9 cellular contexts compared by ENCODE assay signal in the genomic region with DNA sequence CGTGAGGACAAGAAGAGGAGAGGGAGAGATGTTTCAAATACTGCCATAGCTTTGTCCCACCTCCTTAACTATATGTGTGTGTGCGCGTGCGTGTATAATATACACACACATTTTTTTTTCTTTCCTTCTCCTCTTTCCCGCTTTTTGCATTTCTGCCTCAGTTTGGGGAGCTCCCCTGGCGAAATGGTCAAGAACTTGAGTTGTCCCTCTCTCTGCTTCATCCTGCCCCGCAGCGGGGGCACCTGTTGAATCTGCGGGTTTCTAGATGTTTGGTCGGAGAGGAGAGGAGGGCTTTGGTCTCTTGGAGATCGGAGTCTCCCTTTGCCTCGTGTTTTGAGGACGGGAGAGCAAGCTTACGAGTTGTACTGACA.
DNase-seq lines count a peak whose midpoint lies in the region; ATAC-seq and TF ChIP-seq lines count a peak whose summit lies in the region.
"Had no signal": no experiment of that assay in that cellular context is flagged by ENCODE, and none has a peak within 500 bp of the region (broad histone marks: within the 10 kb centered on the region; RNA-seq: fewer than 3 reads in every experiment).

No MANE protein-coding gene starts in this region.

- peaks cover 22% of the 10 kb centered on the region for H3K36me3 ChIP-seq in muscle layer of colon (ENCODE audit: insufficient read depth, low read length)

- no peak for TF ChIP-seq CTCF in epithelial cell of esophagus (IDR thresholded peaks at IDR 0.05; ENCODE audit: insufficient read depth, low read depth, low read length, missing control alignments)

- ATAC-seq in GM21576 (IDR thresholded peaks at IDR 0.05; ENCODE audit: unreplicated experiment) (peak; percentile 40), HG03571 (IDR thresholded peaks at IDR 0.05; ENCODE audit: unreplicated experiment) (no peak)

- peak overlapping the region; percentile 72 for H3K27ac ChIP-seq in muscle layer of colon (ENCODE audit: low read depth, low read length)
- H3K27ac ChIP-seq: epithelial cell of prostate had no signal

- H3K9ac ChIP-seq in muscle layer of colon (ENCODE audit: low read length), result peak overlapping the region; percentile 90

- TF ChIP-seq EP300 in Ishikawa (IDR thresholded peaks at IDR 0.05; ENCODE audit: borderline replicate concordance), result no peak

- TF ChIP-seq RAD21 in Ishikawa (IDR thresholded peaks at IDR 0.05; ENCODE audit: low read depth), result no peak

- H3K27me3 ChIP-seq in muscle layer of colon (ENCODE audit: control insufficient read depth in 1 of 2, insufficient read depth in 2 of 2, low read length in 2 of 2), result no peaks in the 10 kb centered on the region

- H3K4me1 ChIP-seq in muscle layer of colon (ENCODE audit: insufficient read depth, low read length), result peaks cover 5% of the 10 kb centered on the region

- no peaks in the 10 kb centered on the region for H3K9me3 ChIP-seq in muscle layer of colon (ENCODE audit: low read length)

- DNase-seq in NCI-H1417 (lab: John Stamatoyannopoulos, UW), result peak; percentile 8 to 89 (median 86)
- no peak for DNase-seq in NCI-H1417 treated with DMSO at 0.1 percent for 48 hours (lab: John Stamatoyannopoulos, UW)
- peak; percentile 43 for DNase-seq in SW480 (ENCODE audit: low spot score)
- DNase-seq in epithelial cell of esophagus (ENCODE audit: low read depth), result peak; percentile 26

- peak overlapping the region; percentile 60 for H3K4me3 ChIP-seq in epithelial cell of esophagus (ENCODE audit: low read length)
- peak overlapping the region; percentile 49 to 88 for H3K4me3 ChIP-seq in muscle layer of colon (ENCODE audit: low read depth in 1 of 2, low read length in 2 of 2)

TF ChIP-seq in Ishikawa, 13 proteins besides CTCF, POLR2A, EP300 and RAD21:
- TF ChIP-seq ZBTB7A (IDR thresholded peaks at IDR 0.05; ENCODE audit: low read depth) (no peak), EGR1 (IDR thresholded peaks at IDR 0.05) (no peak), NFIC (IDR thresholded peaks at IDR 0.05) (no peak), TAF1 (IDR thresholded peaks at IDR 0.05; ENCODE audit: low read depth) (0 out of 2 replicates have a peak, but pooled peaks have one; percentile 21), CEBPB (IDR thresholded peaks at IDR 0.05) (no peak)
- TF ChIP-seq, protein P1, sequence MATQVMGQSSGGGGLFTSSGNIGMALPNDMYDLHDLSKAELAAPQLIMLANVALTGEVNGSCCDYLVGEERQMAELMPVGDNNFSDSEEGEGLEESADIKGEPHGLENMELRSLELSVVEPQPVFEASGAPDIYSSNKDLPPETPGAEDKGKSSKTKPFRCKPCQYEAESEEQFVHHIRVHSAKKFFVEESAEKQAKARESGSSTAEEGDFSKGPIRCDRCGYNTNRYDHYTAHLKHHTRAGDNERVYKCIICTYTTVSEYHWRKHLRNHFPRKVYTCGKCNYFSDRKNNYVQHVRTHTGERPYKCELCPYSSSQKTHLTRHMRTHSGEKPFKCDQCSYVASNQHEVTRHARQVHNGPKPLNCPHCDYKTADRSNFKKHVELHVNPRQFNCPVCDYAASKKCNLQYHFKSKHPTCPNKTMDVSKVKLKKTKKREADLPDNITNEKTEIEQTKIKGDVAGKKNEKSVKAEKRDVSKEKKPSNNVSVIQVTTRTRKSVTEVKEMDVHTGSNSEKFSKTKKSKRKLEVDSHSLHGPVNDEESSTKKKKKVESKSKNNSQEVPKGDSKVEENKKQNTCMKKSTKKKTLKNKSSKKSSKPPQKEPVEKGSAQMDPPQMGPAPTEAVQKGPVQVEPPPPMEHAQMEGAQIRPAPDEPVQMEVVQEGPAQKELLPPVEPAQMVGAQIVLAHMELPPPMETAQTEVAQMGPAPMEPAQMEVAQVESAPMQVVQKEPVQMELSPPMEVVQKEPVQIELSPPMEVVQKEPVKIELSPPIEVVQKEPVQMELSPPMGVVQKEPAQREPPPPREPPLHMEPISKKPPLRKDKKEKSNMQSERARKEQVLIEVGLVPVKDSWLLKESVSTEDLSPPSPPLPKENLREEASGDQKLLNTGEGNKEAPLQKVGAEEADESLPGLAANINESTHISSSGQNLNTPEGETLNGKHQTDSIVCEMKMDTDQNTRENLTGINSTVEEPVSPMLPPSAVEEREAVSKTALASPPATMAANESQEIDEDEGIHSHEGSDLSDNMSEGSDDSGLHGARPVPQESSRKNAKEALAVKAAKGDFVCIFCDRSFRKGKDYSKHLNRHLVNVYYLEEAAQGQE (IDR thresholded peaks at IDR 0.05; ENCODE audit: low read depth), result no peak
